8 cellular contexts compared by ENCODE assay signal in genomic region chr2:192286093-192286701, GRCh38.
DNase-seq lines count a peak whose midpoint lies in the region; ATAC-seq and TF ChIP-seq lines count a peak whose summit lies in the region.

No MANE protein-coding gene starts in this region.

- H3K79me2 ChIP-seq in OCI-LY7 (ENCODE audit: insufficient read depth, low read depth, low read length), result no peaks in the 10 kb centered on the region

- BruUV-seq in OCI-LY7 (replicated peaks; lab: Mats Ljungman, UMichigan), result no TSS peak

- H4K20me1 ChIP-seq in OCI-LY7 (ENCODE audit: insufficient read depth, low read length), result no peaks in the 10 kb centered on the region

- TF ChIP-seq POLR2A in uterus (IDR thresholded peaks at IDR 0.05) (no peak), suprapubic skin (IDR thresholded peaks at IDR 0.05) (no peak)

- H3K4me3 ChIP-seq in AG04449 (ENCODE audit: low read depth, low read length), result no peak overlapping the region
- H3K4me3 ChIP-seq in OCI-LY7 (ENCODE audit: low read depth, low read length, poor library complexity, severe bottlenecking), result no peak overlapping the region
- H3K4me3 ChIP-seq in fibroblast of villous mesenchyme (ENCODE audit: low read depth, low read length), result no peak overlapping the region
- no peak overlapping the region for H3K4me3 ChIP-seq in uterus
- no peak overlapping the region for H3K4me3 ChIP-seq in suprapubic skin

- H3K9me2 ChIP-seq in OCI-LY7 (ENCODE audit: insufficient read depth, low read length), result no peaks in the 10 kb centered on the region

- H2AFZ ChIP-seq in OCI-LY7 (ENCODE audit: low read length), result no peak overlapping the region

- DNase-seq in AG04449 (ENCODE audit: low read depth, low spot score) (peak; percentile 5), GM20000 (ENCODE audit: low spot score) (no peak), OCI-LY7 (ENCODE audit: low spot score) (no peak), fibroblast of villous mesenchyme (ENCODE audit: low read depth) (peak; percentile 31), uterus (no peak), suprapubic skin (ENCODE audit: low spot score in 2 of 2) (no peak)

- H3K27me3 ChIP-seq in uterus, result no peaks in the 10 kb centered on the region
- H3K27me3 ChIP-seq in suprapubic skin, result no peaks in the 10 kb centered on the region

- H3K27ac ChIP-seq in OCI-LY7 (ENCODE audit: low read depth, low read length, poor library complexity, severe bottlenecking) (no peak overlapping the region), uterus (no peak overlapping the region), suprapubic skin (no peak overlapping the region)

- intact Hi-C loops in OCI-LY7 (cut with micrococcal nuclease; ENCODE audit: unreplicated experiment) (no loop called here), uterus (cut with DNase I; ENCODE audit: low total_unique reads) (no loop called here)

- no peaks in the 10 kb centered on the region for H3K9me3 ChIP-seq in OCI-LY7 (ENCODE audit: low read length)
- H3K9me3 ChIP-seq in uterus, result no peaks in the 10 kb centered on the region
- H3K9me3 ChIP-seq in suprapubic skin, result no peaks in the 10 kb centered on the region

- H3K4me1 ChIP-seq in OCI-LY7 (ENCODE audit: insufficient read depth, low read length, poor library complexity, severe bottlenecking), result no peaks in the 10 kb centered on the region
- H3K4me1 ChIP-seq in uterus, result no peaks in the 10 kb centered on the region
- no peaks in the 10 kb centered on the region for H3K4me1 ChIP-seq in suprapubic skin

- TF ChIP-seq CTCF in AG04449 (IDR thresholded peaks at IDR 0.05; ENCODE audit: insufficient read depth, low read length, missing control alignments) (peak; percentile 51), GM20000 (IDR thresholded peaks at IDR 0.05; ENCODE audit: extremely low read depth, missing control alignments) (peak; percentile 20), OCI-LY7 (conservative IDR thresholded peaks at IDR 0.05; ENCODE audit: low read length) (peak; percentile 53), fibroblast of villous mesenchyme (IDR thresholded peaks at IDR 0.05; ENCODE audit: insufficient read depth, low read depth, low read length) (peak; percentile 45), uterus (IDR thresholded peaks at IDR 0.05) (no peak), suprapubic skin (IDR thresholded peaks at IDR 0.05) (no peak)

- 90% methylated on average over 3 of the region's 3 CpGs for WGBS in suprapubic skin

- no peak for ATAC-seq in esophagus mucosa
- no peak for ATAC-seq in GM19455 (IDR thresholded peaks at IDR 0.05; ENCODE audit: unreplicated experiment)

- H3K4me2 ChIP-seq in OCI-LY7 (ENCODE audit: low read length), result no peak overlapping the region

- no peak for TF ChIP-seq EP300 in suprapubic skin (IDR thresholded peaks at IDR 0.05)

- POLR2A ChIA-PET in AG04449 (lab: Yijun Ruan, JAX), result no interaction called here
- POLR2A ChIA-PET in OCI-LY7 (lab: Charles Lee), result interaction anchor here (1.6 kb wide), 1 partner anchor 13 kb away, joined by 6 read pairs; no protein-coding TSS in a partner anchor

- CTCF ChIA-PET in AG04449 (lab: Yijun Ruan, JAX), result interaction anchor here (0.6 to 4.5 kb wide), 28 partner anchors 9 to 731 kb away, joined by 3 to 67 read pairs (median 4); partner anchors contain the start of gene TMEFF2
- CTCF ChIA-PET in OCI-LY7 (lab: Charles Lee; ENCODE audit: unreplicated experiment), result no interaction called here

- H3K36me3 ChIP-seq in OCI-LY7 (ENCODE audit: insufficient read depth, low read length), result no peaks in the 10 kb centered on the region
- H3K36me3 ChIP-seq in uterus, result no peaks in the 10 kb centered on the region
- H3K36me3 ChIP-seq in suprapubic skin, result no peaks in the 10 kb centered on the region

Comparison
In these comparisons a context has a peak if more than half of its experiments do, and no peak if none do; other contexts are left out.
1. DNase-seq: peak in AG04449 (single experiment) and fibroblast of villous mesenchyme (single experiment); none in GM20000 (single experiment), OCI-LY7 (single experiment), uterus (0 of 2) and suprapubic skin (0 of 2).
2. CTCF ChIP-seq: peak in AG04449 (single experiment), GM20000 (single experiment), OCI-LY7 (single experiment) and fibroblast of villous mesenchyme (single experiment); none in uterus (0 of 4) and suprapubic skin (0 of 2).